ENCODE assay signal across 8 cellular contexts in genomic region chr9:89418882-89419641, GRCh38.
DNase-seq lines count a peak whose midpoint lies in the region; ATAC-seq and TF ChIP-seq lines count a peak whose summit lies in the region.

No MANE protein-coding gene starts in this region.

- TF ChIP-seq POLR2A in suprapubic skin (IDR thresholded peaks at IDR 0.05), result no peak

- TF ChIP-seq CTCF in suprapubic skin (IDR thresholded peaks at IDR 0.05) (no peak), progenitor cell of endocrine pancreas (IDR thresholded peaks at IDR 0.05; ENCODE audit: unreplicated experiment) (no peak), osteocyte (IDR thresholded peaks at IDR 0.05) (no peak)

- H3K36me3 Mint-ChIP-seq in activated CD4-positive, alpha-beta memory T cell treated with anti-CD3 and anti-CD28 coated beads, Interleukin-2, amount 10 ng/mL, durations not matched to agents 7 days and 5 days (ENCODE audit: low read depth), result peaks cover 76% of the 10 kb centered on the region
- H3K36me3 Mint-ChIP-seq in naive B cell (no peaks in the 10 kb centered on the region), progenitor cell of endocrine pancreas (ENCODE audit: insufficient read depth) (peaks cover 4% of the 10 kb centered on the region), osteocyte (ENCODE audit: unreplicated experiment) (no peaks in the 10 kb centered on the region)

- no peaks in the 10 kb centered on the region for H3K4me1 ChIP-seq in suprapubic skin

- no peaks in the 10 kb centered on the region for H3K36me3 ChIP-seq in suprapubic skin

- peaks cover 99% of the 10 kb centered on the region for H3K4me1 Mint-ChIP-seq in activated CD4-positive, alpha-beta memory T cell treated with anti-CD3 and anti-CD28 coated beads, Interleukin-2, amount 10 ng/mL, durations not matched to agents 7 days and 5 days
- H3K4me1 Mint-ChIP-seq in naive B cell (peaks cover 54 to 65% (median 65%) of the 10 kb centered on the region in 3 donors), progenitor cell of endocrine pancreas (ENCODE audit: low read depth) (no peaks in the 10 kb centered on the region), osteocyte (ENCODE audit: unreplicated experiment) (no peaks in the 10 kb centered on the region)

- no peak overlapping the region for H3K27ac ChIP-seq in suprapubic skin

- H3K4me3 ChIP-seq in suprapubic skin, result no peak overlapping the region

- TF ChIP-seq EP300 in suprapubic skin (IDR thresholded peaks at IDR 0.05), result no peak

- peak overlapping the region; percentile 97 for H3K27ac Mint-ChIP-seq in activated CD4-positive, alpha-beta memory T cell treated with anti-CD3 and anti-CD28 coated beads, Interleukin-2, amount 10 ng/mL, durations not matched to agents 7 days and 5 days
- H3K27ac Mint-ChIP-seq in naive B cell (peak overlapping the region; percentile 86 to 97 (median 92)), progenitor cell of endocrine pancreas (no peak overlapping the region), osteocyte (ENCODE audit: unreplicated experiment) (no peak overlapping the region)

- H3K9me3 Mint-ChIP-seq in activated CD4-positive, alpha-beta memory T cell treated with anti-CD3 and anti-CD28 coated beads, Interleukin-2, amount 10 ng/mL, durations not matched to agents 7 days and 5 days, result no peaks in the 10 kb centered on the region
- H3K9me3 Mint-ChIP-seq in naive B cell (peaks cover 0 to 8% (median 2%) of the 10 kb centered on the region in 7 donors), progenitor cell of endocrine pancreas (ENCODE audit: low read depth) (no peaks in the 10 kb centered on the region), osteocyte (ENCODE audit: unreplicated experiment) (no peaks in the 10 kb centered on the region)

- ATAC-seq in GM18867 (IDR thresholded peaks at IDR 0.05; ENCODE audit: unreplicated experiment) (peak; percentile 70), HG03108 (IDR thresholded peaks at IDR 0.05; ENCODE audit: unreplicated experiment) (peak; percentile 66), naive B cell (ENCODE audit: low read depth in 2 of 2) (peak; percentile 92 to 95)

- POLR2A ChIA-PET in activated CD4-positive, alpha-beta memory T cell treated with anti-CD3 and anti-CD28 coated beads, Interleukin-2, amount 10 ng/mL, durations not matched to agents 7 days and 5 days (lab: Charles Lee), result interaction anchor here (0.7 to 6.0 kb wide), 19 partner anchors 10 to 186 kb away, joined by 3 to 107 read pairs (median 5); partner anchors contain the start of genes CKS2, GADD45G and SECISBP2

- 84% methylated on average over 19 of the region's 21 CpGs for WGBS in suprapubic skin

- peak overlapping the region; percentile 78 for H3K4me3 Mint-ChIP-seq in activated CD4-positive, alpha-beta memory T cell treated with anti-CD3 and anti-CD28 coated beads, Interleukin-2, amount 10 ng/mL, durations not matched to agents 7 days and 5 days
- H3K4me3 Mint-ChIP-seq in naive B cell (peak overlapping the region; percentile 56 to 89 (median 83)), progenitor cell of endocrine pancreas (ENCODE audit: low read depth) (no peak overlapping the region), osteocyte (ENCODE audit: unreplicated experiment) (no peak overlapping the region)

- H3K27me3 ChIP-seq in suprapubic skin, result no peaks in the 10 kb centered on the region

- H3K9me3 ChIP-seq in suprapubic skin, result no peaks in the 10 kb centered on the region

- DNase-seq in activated CD4-positive, alpha-beta memory T cell treated with anti-CD3 and anti-CD28 coated beads, Interleukin-2, amount 10 ng/mL, durations not matched to agents 7 days and 5 days, result peak; percentile 87
- DNase-seq in naive B cell, result peak; percentile 66
- no peak for DNase-seq in suprapubic skin (ENCODE audit: low spot score in 2 of 2)
- DNase-seq in progenitor cell of endocrine pancreas (ENCODE audit: low spot score, unreplicated experiment), result no peak
- no peak for DNase-seq in NCI-H226
- DNase-seq in osteocyte (ENCODE audit: extremely low spot score, unreplicated experiment), result no peak

- CTCF ChIA-PET in activated CD4-positive, alpha-beta memory T cell treated with anti-CD3 and anti-CD28 coated beads, Interleukin-2, amount 10 ng/mL, durations not matched to agents 7 days and 5 days (lab: Charles Lee), result interaction anchor here (0.7 to 4.1 kb wide), 7 partner anchors 8 to 130 kb away, joined by 3 to 25 read pairs (median 16); no protein-coding TSS in a partner anchor

- no peaks in the 10 kb centered on the region for H3K27me3 Mint-ChIP-seq in activated CD4-positive, alpha-beta memory T cell treated with anti-CD3 and anti-CD28 coated beads, Interleukin-2, amount 10 ng/mL, durations not matched to agents 7 days and 5 days
- H3K27me3 Mint-ChIP-seq in naive B cell (no peaks in the 10 kb centered on the region), progenitor cell of endocrine pancreas (no peaks in the 10 kb centered on the region), osteocyte (ENCODE audit: unreplicated experiment) (no peaks in the 10 kb centered on the region)

Comparison
In these comparisons a context has a peak if more than half of its experiments do, and no peak if none do; other contexts are left out.
1. DNase-seq: peak in activated CD4-positive, alpha-beta memory T cell treated with anti-CD3 and anti-CD28 coated beads, Interleukin-2, amount 10 ng/mL, durations not matched to agents 7 days and 5 days (single experiment) and naive B cell (single experiment); none in suprapubic skin (0 of 2), progenitor cell of endocrine pancreas (single experiment), NCI-H226 (single experiment) and osteocyte (single experiment).
2. H3K27ac Mint-ChIP-seq: peak in activated CD4-positive, alpha-beta memory T cell treated with anti-CD3 and anti-CD28 coated beads, Interleukin-2, amount 10 ng/mL, durations not matched to agents 7 days and 5 days (single experiment) and naive B cell (6 of 6); none in progenitor cell of endocrine pancreas (single experiment) and osteocyte (single experiment).
3. H3K4me3 Mint-ChIP-seq: peak in activated CD4-positive, alpha-beta memory T cell treated with anti-CD3 and anti-CD28 coated beads, Interleukin-2, amount 10 ng/mL, durations not matched to agents 7 days and 5 days (single experiment) and naive B cell (8 of 8); none in progenitor cell of endocrine pancreas (single experiment) and osteocyte (single experiment).
4. Peak in every context shown above with its lines, with median percentiles within 50 percentile points of each other: ATAC-seq.